16 cellular contexts compared by ENCODE assay signal in the genomic region with DNA sequence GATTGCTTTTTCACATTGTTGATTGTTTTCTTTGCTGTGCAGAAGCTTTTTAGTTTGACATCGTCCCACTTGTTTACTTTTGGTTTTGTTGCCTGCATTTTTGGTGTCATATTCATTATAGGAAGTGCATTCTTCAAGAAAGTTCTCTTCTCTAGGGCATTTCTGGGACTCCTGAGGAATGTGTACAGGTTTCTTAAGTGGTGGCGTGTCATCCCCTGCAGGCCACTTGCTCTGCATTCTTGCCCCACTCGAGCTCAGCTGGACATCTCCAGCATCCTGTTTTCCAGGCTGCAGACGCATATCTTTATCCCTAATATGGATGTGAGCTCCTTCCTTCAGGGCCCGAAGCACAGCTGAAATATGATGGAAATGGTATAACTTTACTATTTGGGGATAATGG.
A peak's percentile ranks its signal among the peaks of the same experiment; 100 is the strongest.
DNase-seq lines count a peak whose midpoint lies in the region; ATAC-seq and TF ChIP-seq lines count a peak whose summit lies in the region.
"Had no signal": no experiment of that assay in that cellular context is flagged by ENCODE, and none has a peak within 500 bp of the region (broad histone marks: within the 10 kb centered on the region; RNA-seq: fewer than 3 reads in every experiment).

No MANE protein-coding gene starts in this region.

- no TSS peak for BruUV-seq in PC-9 (replicated peaks; lab: Mats Ljungman, UMichigan)

- POLR2A ChIA-PET in PC-9 (lab: Charles Lee; ENCODE audit: unreplicated experiment) (no interaction called here), GM10248 (lab: Yijun Ruan, JAX) (no interaction called here)

- H3K79me2 ChIP-seq in PC-9 (ENCODE audit: low read depth) (no peaks in the 10 kb centered on the region), smooth muscle cell (ENCODE audit: low read depth) (no peaks in the 10 kb centered on the region), Karpas-422 (ENCODE audit: low read length) (no peaks in the 10 kb centered on the region)
- H3K79me2 ChIP-seq: hepatocyte had no signal

- no peak for ATAC-seq in gastroesophageal sphincter
- ATAC-seq: left ventricle myocardium superior; natural killer cell treated with Interleukin-12 subunit alpha and Interleukin-12 subunit beta and Interleukin-15 and Interleukin-18, amount 100 ng/mL, for 72 hours had no signal

- H3K4me1 ChIP-seq in PC-9 (replicated peaks; ENCODE audit: insufficient read depth) (peaks cover 31% of the 10 kb centered on the region), smooth muscle cell (ENCODE audit: low read depth) (no peaks in the 10 kb centered on the region), Karpas-422 (ENCODE audit: low read length) (no peaks in the 10 kb centered on the region), gastroesophageal sphincter (no peaks in the 10 kb centered on the region)

- 29% methylated on average over 5 of the region's 5 CpGs for WGBS in smooth muscle cell (ENCODE audit: low lambda C conversion rate)
- 71 to 80% methylated on average over 2 to 3 of the region's 5 CpGs for WGBS in gastroesophageal sphincter (ENCODE audit: low coverage in 1 of 2), 2 donors

- H3K27ac ChIP-seq in PC-9 (peak overlapping the region; percentile 53), smooth muscle cell (ENCODE audit: low read depth) (no peak overlapping the region), Karpas-422 (ENCODE audit: low read length) (no peak overlapping the region), gastroesophageal sphincter (no peak overlapping the region)
- H3K27ac ChIP-seq: hepatocyte had no signal

- H3K9me3 ChIP-seq in PC-9 (ENCODE audit: insufficient read depth, low read depth) (no peaks in the 10 kb centered on the region), smooth muscle cell (replicated peaks; ENCODE audit: low read depth) (no peaks in the 10 kb centered on the region), Karpas-422 (ENCODE audit: low read length) (no peaks in the 10 kb centered on the region), gastroesophageal sphincter (no peaks in the 10 kb centered on the region)

- intact Hi-C loops in PC-9 (cut with micrococcal nuclease; ENCODE audit: unreplicated experiment): loop anchor here (1.0 to 5.0 kb wide), 5 partner anchors 29 to 780 kb away; no protein-coding TSS in a partner anchor

- H4K20me1 ChIP-seq in PC-9 (ENCODE audit: insufficient read depth) (no peaks in the 10 kb centered on the region), smooth muscle cell (ENCODE audit: low read depth) (no peaks in the 10 kb centered on the region), Karpas-422 (ENCODE audit: insufficient read depth, low read depth, low read length) (no peaks in the 10 kb centered on the region)

- H3K36me3 ChIP-seq in PC-9 (ENCODE audit: low read depth) (no peaks in the 10 kb centered on the region), smooth muscle cell (ENCODE audit: low read depth) (no peaks in the 10 kb centered on the region), Karpas-422 (ENCODE audit: insufficient read depth, low read length) (no peaks in the 10 kb centered on the region), gastroesophageal sphincter (no peaks in the 10 kb centered on the region)

- TF ChIP-seq EP300 in gastroesophageal sphincter (IDR thresholded peaks at IDR 0.05): no peak

- peak; percentile 45 for DNase-seq in ELF-1 (ENCODE audit: low read depth, low spot score)
- DNase-seq in PC-9: peak; percentile 58 to 95
- DNase-seq in fibroblast of pulmonary artery (ENCODE audit: low read depth): peak; percentile 28
- no peak for DNase-seq in smooth muscle cell (lab: John Stamatoyannopoulos, UW; ENCODE audit: unreplicated experiment)
- DNase-seq in GM10248 (ENCODE audit: extremely low spot score): no peak
- no peak for DNase-seq in T-helper 9 cell
- no peak for DNase-seq in Karpas-422
- DNase-seq: left ventricle myocardium superior; NCI-H1694; NCI-H524; retina; stimulated activated CD4-positive, alpha-beta T cell treated with anti-CD3 and anti-CD28 coated beads, Interleukin-1b, Interleukin-23, amount 100 ng/mL, for 48 hours; stimulated activated CD8-positive, alpha-beta memory T cell treated with anti-CD3 and anti-CD28 coated beads, Interleukin-4, amount 100 ng/mL, for 48 hours had no signal

- H3K4me2 ChIP-seq in PC-9: peak overlapping the region; percentile 51
- peak overlapping the region; percentile 38 for H3K4me2 ChIP-seq in smooth muscle cell
- H3K4me2 ChIP-seq in Karpas-422 (ENCODE audit: low read depth, low read length, poor library complexity, severe bottlenecking): no peak overlapping the region
- H3K4me2 ChIP-seq: hepatocyte had no signal

- no peak overlapping the region for H2AFZ ChIP-seq in PC-9
- no peak overlapping the region for H2AFZ ChIP-seq in smooth muscle cell (ENCODE audit: low read depth)
- no peak overlapping the region for H2AFZ ChIP-seq in Karpas-422 (ENCODE audit: low read length)
- H2AFZ ChIP-seq: hepatocyte had no signal

- TF ChIP-seq CTCF in PC-9 (conservative IDR thresholded peaks at IDR 0.05) (no peak; the same call in 1 of the 2 replicates), fibroblast of pulmonary artery (IDR thresholded peaks at IDR 0.05; ENCODE audit: low read length, missing control alignments) (peak; percentile 2), smooth muscle cell (IDR thresholded peaks at IDR 0.05; ENCODE audit: borderline replicate concordance, insufficient read depth, poor library complexity, severe bottlenecking) (no peak), GM10248 (IDR thresholded peaks at IDR 0.05; ENCODE audit: control extremely low read depth, extremely low read depth, low read depth, missing control alignments) (no peak), gastroesophageal sphincter (IDR thresholded peaks at IDR 0.05) (no peak)

- no peaks in the 10 kb centered on the region for H3K9me2 ChIP-seq in PC-9 (ENCODE audit: insufficient read depth)
- no peaks in the 10 kb centered on the region for H3K9me2 ChIP-seq in Karpas-422 (replicated peaks; ENCODE audit: insufficient read depth, low read length)

- CTCF ChIA-PET in PC-9 (lab: Charles Lee) (no interaction called here), GM10248 (lab: Yijun Ruan, JAX) (interaction anchor here (1.1 kb wide), 1 partner anchor 23 kb away, joined by 3 read pairs; no protein-coding TSS in a partner anchor)

- peaks cover 6% of the 10 kb centered on the region; the same call in 1 of the 2 replicates for H3F3A ChIP-seq in PC-9 (ENCODE audit: insufficient read depth, low read depth)
- H3F3A ChIP-seq in smooth muscle cell (ENCODE audit: low read depth): peaks cover 5% of the 10 kb centered on the region

- TF ChIP-seq POLR2A in gastroesophageal sphincter (IDR thresholded peaks at IDR 0.05): no peak

- H3K27me3 ChIP-seq in PC-9 (ENCODE audit: insufficient read depth, low read depth) (no peaks in the 10 kb centered on the region), smooth muscle cell (ENCODE audit: low read depth) (no peaks in the 10 kb centered on the region), Karpas-422 (ENCODE audit: low read length) (no peaks in the 10 kb centered on the region), gastroesophageal sphincter (no peaks in the 10 kb centered on the region)
- H3K27me3 ChIP-seq: hepatocyte had no signal

- H3K9ac ChIP-seq in smooth muscle cell (ENCODE audit: low read depth): no peak overlapping the region
- no peak overlapping the region for H3K9ac ChIP-seq in Karpas-422 (ENCODE audit: low read length)

- H3K4me3 ChIP-seq in PC-9 (no peak overlapping the region), fibroblast of pulmonary artery (replicated peaks; ENCODE audit: low read depth, low read length) (no peak overlapping the region), smooth muscle cell (no peak overlapping the region), Karpas-422 (ENCODE audit: low read length) (no peak overlapping the region), gastroesophageal sphincter (no peak overlapping the region)
- H3K4me3 ChIP-seq: hepatocyte had no signal

Comparison
In these comparisons a context has a peak if more than half of its experiments do, and no peak if none do; other contexts are left out.
1. DNase-seq: peak in ELF-1 (single experiment), PC-9 (2 of 2) and fibroblast of pulmonary artery (single experiment); none in smooth muscle cell (single experiment), GM10248 (single experiment), T-helper 9 cell (single experiment) and Karpas-422 (single experiment).